ENCODE assay signal across 13 cellular contexts in genomic region chr6:90187437-90188049, GRCh38.
DNase-seq lines count a peak whose midpoint lies in the region; ATAC-seq and TF ChIP-seq lines count a peak whose summit lies in the region.
"Had no signal": no experiment of that assay in that cellular context is flagged by ENCODE, and none has a peak within 500 bp of the region (broad histone marks: within the 10 kb centered on the region; RNA-seq: fewer than 3 reads in every experiment).

No MANE protein-coding gene starts in this region.

- H3K27me3 Mint-ChIP-seq in activated CD4-positive, alpha-beta T cell treated with anti-CD3 and anti-CD28 coated beads, Interleukin-2, amount 10 ng/mL, durations not matched to agents 24 days and 14 days = no peaks in the 10 kb centered on the region
- no peaks in the 10 kb centered on the region for H3K27me3 Mint-ChIP-seq in T-helper 17 cell

- H3K4me2 ChIP-seq in hepatocyte = peak overlapping the region; percentile 15

- in situ Hi-C loops in brain microvascular endothelial cell (cut with HindIII; ENCODE audit: low pct_ligation_motif_present, low sequenced_read_pairs) = no loop called here

- H3K27ac ChIP-seq in hepatocyte (peak overlapping the region; percentile 39), brain microvascular endothelial cell (no peak overlapping the region)
- H3K27ac ChIP-seq: neutrophil had no signal

- peaks cover 33% of the 10 kb centered on the region for H3K4me1 ChIP-seq in hepatocyte (ENCODE audit: insufficient read depth)

- H3K4me3 Mint-ChIP-seq in activated CD4-positive, alpha-beta T cell treated with anti-CD3 and anti-CD28 coated beads, Interleukin-2, amount 10 ng/mL, durations not matched to agents 24 days and 14 days = peak overlapping the region; percentile 86
- H3K4me3 Mint-ChIP-seq in T-helper 17 cell = peak overlapping the region; percentile 60
- peak overlapping the region; percentile 10 for H3K4me3 Mint-ChIP-seq in stimulated activated effector memory CD8-positive, alpha-beta T cell treated with anti-CD3 and anti-CD28 coated beads, Interleukin-12 subunit alpha, Interleukin-12 subunit beta, amount 100 ng/mL, for 72 hours
- H3K4me3 Mint-ChIP-seq: H9 had no signal

- intact Hi-C loops in activated CD4-positive, alpha-beta T cell treated with anti-CD3 and anti-CD28 coated beads, Interleukin-2, amount 10 ng/mL, durations not matched to agents 24 days and 14 days (cut with micrococcal nuclease) = loop anchor here (1.0 to 2.0 kb wide), 2 partner anchors 11 to 15 kb away; no protein-coding TSS in a partner anchor

- H3K4me1 Mint-ChIP-seq in activated CD4-positive, alpha-beta T cell treated with anti-CD3 and anti-CD28 coated beads, Interleukin-2, amount 10 ng/mL, durations not matched to agents 24 days and 14 days = peaks cover 67% of the 10 kb centered on the region
- peaks cover 18% of the 10 kb centered on the region for H3K4me1 Mint-ChIP-seq in T-helper 17 cell
- peaks cover 23% of the 10 kb centered on the region for H3K4me1 Mint-ChIP-seq in stimulated activated effector memory CD8-positive, alpha-beta T cell treated with anti-CD3 and anti-CD28 coated beads, Interleukin-12 subunit alpha, Interleukin-12 subunit beta, amount 100 ng/mL, for 72 hours

- H3K27ac Mint-ChIP-seq in activated CD4-positive, alpha-beta T cell treated with anti-CD3 and anti-CD28 coated beads, Interleukin-2, amount 10 ng/mL, durations not matched to agents 24 days and 14 days = peak overlapping the region; percentile 89
- peak overlapping the region; percentile 84 for H3K27ac Mint-ChIP-seq in T-helper 17 cell
- no peak overlapping the region for H3K27ac Mint-ChIP-seq in stimulated activated effector memory CD8-positive, alpha-beta T cell treated with anti-CD3 and anti-CD28 coated beads, Interleukin-12 subunit alpha, Interleukin-12 subunit beta, amount 100 ng/mL, for 72 hours
- H3K27ac Mint-ChIP-seq: H9 had no signal

- H3K4me3 ChIP-seq in hepatocyte = no peak overlapping the region
- no peak overlapping the region for H3K4me3 ChIP-seq in brain microvascular endothelial cell (ENCODE audit: low read depth, low read length)
- H3K4me3 ChIP-seq: MG63 had no signal

- H3K9me3 ChIP-seq in T-helper 17 cell (ENCODE audit: control insufficient read depth, low read length, poor library complexity, severe bottlenecking) = no peaks in the 10 kb centered on the region
- H3K9me3 ChIP-seq in hepatocyte (ENCODE audit: low read depth) = no peaks in the 10 kb centered on the region
- H3K9me3 ChIP-seq: MG63, neutrophil had no signal

- WGBS in hepatocyte (ENCODE audit: low lambda C conversion rate, missing lambda C conversion rate) = 46% methylated on average over 8 of the region's 8 CpGs

- peaks cover 12% of the 10 kb centered on the region for H3K36me3 Mint-ChIP-seq in activated CD4-positive, alpha-beta T cell treated with anti-CD3 and anti-CD28 coated beads, Interleukin-2, amount 10 ng/mL, durations not matched to agents 24 days and 14 days (ENCODE audit: low read depth)
- no peaks in the 10 kb centered on the region for H3K36me3 Mint-ChIP-seq in T-helper 17 cell (ENCODE audit: low read depth)
- no peaks in the 10 kb centered on the region for H3K36me3 Mint-ChIP-seq in stimulated activated effector memory CD8-positive, alpha-beta T cell treated with anti-CD3 and anti-CD28 coated beads, Interleukin-12 subunit alpha, Interleukin-12 subunit beta, amount 100 ng/mL, for 72 hours

- no peaks in the 10 kb centered on the region for H3K9me3 Mint-ChIP-seq in activated CD4-positive, alpha-beta T cell treated with anti-CD3 and anti-CD28 coated beads, Interleukin-2, amount 10 ng/mL, durations not matched to agents 24 days and 14 days
- no peaks in the 10 kb centered on the region for H3K9me3 Mint-ChIP-seq in stimulated activated effector memory CD8-positive, alpha-beta T cell treated with anti-CD3 and anti-CD28 coated beads, Interleukin-12 subunit alpha, Interleukin-12 subunit beta, amount 100 ng/mL, for 72 hours
- H3K9me3 Mint-ChIP-seq: H9 had no signal

- H3K36me3 ChIP-seq in hepatocyte (replicated peaks; ENCODE audit: insufficient read depth, low read depth) = no peaks in the 10 kb centered on the region
- H3K36me3 ChIP-seq in brain microvascular endothelial cell (replicated peaks) = no peaks in the 10 kb centered on the region
- H3K36me3 ChIP-seq: MG63, neutrophil had no signal

- DNase-seq in activated CD4-positive, alpha-beta T cell treated with anti-CD3 and anti-CD28 coated beads, Interleukin-2, amount 10 ng/mL, durations not matched to agents 24 days and 14 days = peak; percentile 76
- no peak for DNase-seq in activated CD4-positive, alpha-beta T cell treated with anti-CD3 and anti-CD28 coated beads for 1 hour
- DNase-seq in T-helper 17 cell (no peak), hepatocyte (ENCODE audit: low spot score) (no peak), brain microvascular endothelial cell (no peak)
- DNase-seq in stimulated activated effector memory CD8-positive, alpha-beta T cell treated with anti-CD3 and anti-CD28 coated beads, Interleukin-12 subunit alpha, Interleukin-12 subunit beta, amount 100 ng/mL, for 72 hours (ENCODE audit: low spot score in 2 of 2) = peak in 1 of 2 donors; percentile 47
- DNase-seq: H9; MG63; stimulated activated CD4-positive, alpha-beta T cell treated with anti-CD3 and anti-CD28 coated beads, Interleukin-2, amount 100 ng/mL, for 24 hours; substantia nigra had no signal

- ATAC-seq in T-helper 17 cell (peak; percentile 39), HG02870 (IDR thresholded peaks at IDR 0.05; ENCODE audit: unreplicated experiment) (no peak), GM21360 (IDR thresholded peaks at IDR 0.05; ENCODE audit: unreplicated experiment) (no peak)
- ATAC-seq in stimulated activated effector memory CD8-positive, alpha-beta T cell treated with anti-CD3 and anti-CD28 coated beads, Interleukin-12 subunit alpha, Interleukin-12 subunit beta, amount 100 ng/mL, for 72 hours = peak; percentile 26

- TF ChIP-seq CTCF in hepatocyte (IDR thresholded peaks at IDR 0.05; ENCODE audit: poor library complexity) (no peak), brain microvascular endothelial cell (IDR thresholded peaks at IDR 0.05; ENCODE audit: low read depth, low read length, missing control alignments) (no peak)

- H3K27me3 ChIP-seq in hepatocyte = no peaks in the 10 kb centered on the region
- H3K27me3 ChIP-seq in brain microvascular endothelial cell (replicated peaks) = no peaks in the 10 kb centered on the region
- H3K27me3 ChIP-seq: MG63 had no signal

- H3K9me2 ChIP-seq in hepatocyte (replicated peaks; ENCODE audit: insufficient read depth) = no peaks in the 10 kb centered on the region

- no peaks in the 10 kb centered on the region for H3K79me2 ChIP-seq in hepatocyte

- H4K20me1 ChIP-seq in hepatocyte (ENCODE audit: insufficient read depth, poor library complexity, severe bottlenecking) = no peaks in the 10 kb centered on the region

- H2AFZ ChIP-seq in hepatocyte = no peak overlapping the region

Comparison
In these comparisons a context has a peak if more than half of its experiments do, and no peak if none do; other contexts are left out.
1. H3K4me3 Mint-ChIP-seq: peak in every context shown above with its lines; median percentile 86 in activated CD4-positive, alpha-beta T cell treated with anti-CD3 and anti-CD28 coated beads, Interleukin-2, amount 10 ng/mL, durations not matched to agents 24 days and 14 days; 60 in T-helper 17 cell; 10 in stimulated activated effector memory CD8-positive, alpha-beta T cell treated with anti-CD3 and anti-CD28 coated beads, Interleukin-12 subunit alpha, Interleukin-12 subunit beta, amount 100 ng/mL, for 72 hours.
2. ATAC-seq: peak in T-helper 17 cell (single experiment) and stimulated activated effector memory CD8-positive, alpha-beta T cell treated with anti-CD3 and anti-CD28 coated beads, Interleukin-12 subunit alpha, Interleukin-12 subunit beta, amount 100 ng/mL, for 72 hours (single experiment); none in HG02870 (single experiment) and GM21360 (single experiment).